1 cellular context compared by ENCODE assay signal in the genomic region with DNA sequence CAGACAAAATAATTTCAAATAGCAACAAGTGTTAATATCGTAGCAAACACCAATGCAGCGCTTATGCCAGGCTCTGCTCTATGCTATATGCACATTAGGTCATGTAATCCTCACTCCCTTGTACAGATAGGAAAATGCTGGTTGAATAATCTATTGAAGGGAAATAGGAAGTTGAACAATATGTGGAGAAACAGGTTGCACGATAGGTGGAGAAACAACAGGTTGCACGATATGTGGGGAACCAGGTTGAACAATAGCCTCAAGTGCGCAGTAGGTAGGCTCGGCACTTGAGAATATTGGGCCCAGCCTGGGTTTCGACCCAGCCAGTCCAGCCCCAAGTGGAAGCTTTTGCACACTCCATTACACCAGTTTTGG.
TF ChIP-seq lines count a peak whose summit lies in the region.

No MANE protein-coding gene starts in this region.

TF ChIP-seq in endothelial cell of umbilical vein, 7 proteins besides CTCF, POLR2A, EP300 and RAD21 (continued from another document):
- TF ChIP-seq JUN (IDR thresholded peaks at IDR 0.05; ENCODE audit: borderline replicate concordance, insufficient read depth, insufficient read length, low read depth), result no peak
- no peak for TF ChIP-seq GATA2 (IDR thresholded peaks at IDR 0.05; ENCODE audit: insufficient read depth, insufficient read length, low read depth, low read length)
- no peak for TF ChIP-seq FOS (IDR thresholded peaks at IDR 0.05; ENCODE audit: borderline replicate concordance, insufficient read depth, low read length)
